In genomic region chr3:50848308-50848707, GRCh38 we compare ENCODE assay signal across 1 cellular context.
A peak's percentile ranks its signal among the peaks of the same experiment; 100 is the strongest.
TF ChIP-seq lines count a peak whose summit lies in the region.

No MANE protein-coding gene starts in this region.

TF ChIP-seq in HEK293, 187 proteins besides CTCF, POLR2A, EP300 and RAD21 (continued from another document):
- TF ChIP-seq, protein P1, sequence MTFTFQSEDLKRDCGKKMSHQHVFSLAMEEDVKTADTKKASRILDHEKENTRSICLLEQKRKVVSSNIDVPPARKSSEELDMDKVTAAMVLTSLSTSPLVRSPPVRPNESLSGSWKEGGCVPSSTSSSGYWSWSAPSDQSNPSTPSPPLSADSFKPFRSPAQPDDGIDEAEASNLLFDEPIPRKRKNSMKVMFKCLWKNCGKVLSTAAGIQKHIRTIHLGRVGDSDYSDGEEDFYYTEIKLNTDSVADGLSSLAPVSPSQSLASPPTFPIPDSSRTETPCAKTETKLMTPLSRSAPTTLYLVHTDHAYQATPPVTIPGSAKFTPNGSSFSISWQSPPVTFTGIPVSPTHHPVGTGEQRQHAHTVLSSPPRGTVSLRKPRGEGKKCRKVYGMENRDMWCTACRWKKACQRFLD (tag by site-specific recombination; IDR thresholded peaks at IDR 0.05): no peak
- peak; percentile 78; the same call in 1 of the 2 replicates for TF ChIP-seq TRIM28 (IDR thresholded peaks at IDR 0.05; ENCODE audit: borderline replicate concordance, low read length)
TF ChIP-seq in HEK293: peak in this region for 2.
